8 cellular contexts compared by ENCODE assay signal in the genomic region with DNA sequence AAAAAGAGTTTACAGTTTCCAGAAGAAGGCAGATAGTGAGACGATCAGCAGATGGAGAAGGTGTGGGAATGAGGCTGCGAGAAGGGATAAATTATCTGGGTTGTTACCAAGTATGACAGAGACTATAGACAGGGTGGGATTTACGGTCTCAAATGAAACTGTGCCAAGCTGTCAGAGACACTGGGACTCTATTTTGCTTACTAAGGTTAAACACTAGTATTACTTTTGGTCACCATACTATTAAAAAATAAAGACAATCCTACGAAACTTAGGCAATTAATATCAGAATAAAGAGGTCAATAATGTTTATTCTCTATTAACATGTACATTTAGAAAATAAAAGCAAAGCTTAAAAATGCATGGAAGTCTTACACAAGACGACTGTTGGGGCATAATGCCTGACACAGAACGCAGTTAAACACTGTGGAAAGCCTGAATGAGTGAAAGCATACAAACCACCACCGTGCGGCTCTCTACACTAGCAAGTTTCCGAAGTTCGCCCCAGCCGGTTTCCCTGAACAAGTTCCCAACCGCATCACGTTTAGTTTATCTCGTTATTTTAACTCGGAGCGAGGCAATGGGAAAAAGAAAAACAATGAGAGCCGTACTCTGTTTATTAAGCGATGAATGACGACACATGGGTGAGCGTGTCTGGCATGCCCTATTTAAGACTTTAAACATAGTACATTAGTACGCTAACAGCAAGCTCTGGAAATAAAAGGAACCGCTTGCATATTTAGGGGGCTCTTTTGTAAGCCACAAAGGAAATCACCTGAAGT. TPM values are rescaled to one million over a fixed set of nuclear protein-coding genes. Genes with fewer than 3 reads are reported as not detected.
DNase-seq lines count a peak whose midpoint lies in the region; ATAC-seq and TF ChIP-seq lines count a peak whose summit lies in the region.

No MANE protein-coding gene starts in this region.

- WGBS in heart left ventricle, 4 donors = 14 to 24% (median 20%) methylated on average over 22 of the region's 22 CpGs
- 9% methylated on average over 22 of the region's 22 CpGs for WGBS in urinary bladder

- peak overlapping the region; percentile 63 to 83 (median 71) for H3K4me3 ChIP-seq in Peyer's patch
- H3K4me3 ChIP-seq in heart left ventricle = peak overlapping the region; percentile 47 to 79 (median 75)
- H3K4me3 ChIP-seq in parathyroid adenoma (ENCODE audit: low read depth, low read length) = peak overlapping the region; percentile 79
- peak overlapping the region; percentile 79 for H3K4me3 ChIP-seq in urinary bladder (ENCODE audit: low read depth, low read length)

- peak overlapping the region; percentile 94 to 97 for H3K4me3 Mint-ChIP-seq in CD14-positive monocyte
- H3K4me3 Mint-ChIP-seq in activated naive CD8-positive, alpha-beta T cell treated with anti-CD3 and anti-CD28 coated beads for 36 hours = peak overlapping the region; percentile 89

- peak; percentile 38 for ATAC-seq in GM19043 (IDR thresholded peaks at IDR 0.05; ENCODE audit: low read depth, unreplicated experiment)
- peak; percentile 31 for ATAC-seq in HG03442 (IDR thresholded peaks at IDR 0.05; ENCODE audit: unreplicated experiment)
- peak in 3 of 4 donors; percentile 25 to 52 (median 49) for ATAC-seq in heart left ventricle

- DNase-seq in CD14-positive monocyte (ENCODE audit: low spot score) (no peak), Peyer's patch (peak in 2 of 3 donors; percentile 46 to 60), heart left ventricle (peak in 3 of 5 donors; percentile 32 to 36 (median 33))
- DNase-seq in activated naive CD8-positive, alpha-beta T cell treated with anti-CD3 and anti-CD28 coated beads for 36 hours = peak; percentile 42

- no peaks in the 10 kb centered on the region for H3K9me3 ChIP-seq in Peyer's patch
- H3K9me3 ChIP-seq in heart left ventricle = no peaks in the 10 kb centered on the region
- no peaks in the 10 kb centered on the region for H3K9me3 ChIP-seq in parathyroid adenoma (ENCODE audit: control insufficient read depth, low read length)

- TF ChIP-seq POLR2A in Peyer's patch (IDR thresholded peaks at IDR 0.05) (no peak), heart left ventricle (IDR thresholded peaks at IDR 0.05) (no peak)

- no peaks in the 10 kb centered on the region for H3K79me2 ChIP-seq in parathyroid adenoma

- H3K27me3 Mint-ChIP-seq in CD14-positive monocyte (ENCODE audit: low read depth in 3 of 3) = no peaks in the 10 kb centered on the region
- H3K27me3 Mint-ChIP-seq in activated naive CD8-positive, alpha-beta T cell treated with anti-CD3 and anti-CD28 coated beads for 36 hours = no peaks in the 10 kb centered on the region

- intact Hi-C loops in CD14-positive monocyte (cut with micrococcal nuclease) (no loop called here), heart left ventricle (cut with DNase I) (no loop called here)

- peak overlapping the region; percentile 86 for H3K4me2 ChIP-seq in parathyroid adenoma (ENCODE audit: low read length)

- no peak overlapping the region for H3K9ac ChIP-seq in parathyroid adenoma

- H2AFZ ChIP-seq in parathyroid adenoma = peak overlapping the region; percentile 99

- no peaks in the 10 kb centered on the region for H3K36me3 ChIP-seq in Peyer's patch
- peaks cover 0 to 22% (median 14%) of the 10 kb centered on the region in 9 donors for H3K36me3 ChIP-seq in heart left ventricle
- no peaks in the 10 kb centered on the region for H3K36me3 ChIP-seq in parathyroid adenoma (ENCODE audit: control insufficient read depth, insufficient read depth, low read length)
- peaks cover 7% of the 10 kb centered on the region for H3K36me3 ChIP-seq in urinary bladder (ENCODE audit: insufficient read depth)

- H3K9me3 Mint-ChIP-seq in CD14-positive monocyte = peaks cover 0 to 6% (median 4%) of the 10 kb centered on the region in 7 donors
- peaks cover 1% of the 10 kb centered on the region for H3K9me3 Mint-ChIP-seq in activated naive CD8-positive, alpha-beta T cell treated with anti-CD3 and anti-CD28 coated beads for 36 hours

- H3K27ac Mint-ChIP-seq in CD14-positive monocyte = peak overlapping the region in 1 of 7 donors; percentile 38
- H3K27ac Mint-ChIP-seq in activated naive CD8-positive, alpha-beta T cell treated with anti-CD3 and anti-CD28 coated beads for 36 hours = peak overlapping the region; percentile 83

- H3K27ac ChIP-seq in Peyer's patch = peak overlapping the region; percentile 68 to 85 (median 82)
- H3K27ac ChIP-seq in heart left ventricle = peak overlapping the region in 11 of 12 donors; percentile 62 to 92 (median 76)
- peak overlapping the region; percentile 63 for H3K27ac ChIP-seq in parathyroid adenoma
- peak overlapping the region; percentile 61 for H3K27ac ChIP-seq in urinary bladder (ENCODE audit: low read depth)

- H3K27me3 ChIP-seq in Peyer's patch (no peaks in the 10 kb centered on the region), heart left ventricle (no peaks in the 10 kb centered on the region), parathyroid adenoma (ENCODE audit: control insufficient read depth, insufficient read depth, low read length) (no peaks in the 10 kb centered on the region)

- TF ChIP-seq CTCF in CD14-positive monocyte (IDR thresholded peaks at IDR 0.05) = no peak
- TF ChIP-seq CTCF in Peyer's patch (IDR thresholded peaks at IDR 0.05) = peak in 1 of 6 experiments; percentile 18
- TF ChIP-seq CTCF in heart left ventricle (IDR thresholded peaks at IDR 0.05) = peak in 2 of 12 donors; percentile 1 to 4
- no peak for TF ChIP-seq CTCF in parathyroid adenoma (IDR thresholded peaks at IDR 0.05)

- H3K4me1 Mint-ChIP-seq in CD14-positive monocyte = peaks cover 15% of the 10 kb centered on the region
- H3K4me1 Mint-ChIP-seq in activated naive CD8-positive, alpha-beta T cell treated with anti-CD3 and anti-CD28 coated beads for 36 hours = peaks cover 8% of the 10 kb centered on the region

- peaks cover 2 to 14% of the 10 kb centered on the region in 2 donors for H3K36me3 Mint-ChIP-seq in CD14-positive monocyte
- H3K36me3 Mint-ChIP-seq in activated naive CD8-positive, alpha-beta T cell treated with anti-CD3 and anti-CD28 coated beads for 36 hours = peaks cover 18% of the 10 kb centered on the region

- H3K4me1 ChIP-seq in Peyer's patch (no peaks in the 10 kb centered on the region), heart left ventricle (peaks cover 0 to 10% (median 2%) of the 10 kb centered on the region in 12 donors), parathyroid adenoma (peaks cover 12% of the 10 kb centered on the region), urinary bladder (ENCODE audit: insufficient read depth) (no peaks in the 10 kb centered on the region)

RNA-seq across cellular contexts. Expression of gene CC2D2B, which starts 0.9 kb away (rescaled TPM):
- polyA plus RNA-seq in CD14-positive monocyte (under 1 TPM in 1 of 2 donors, not detected in 1; 0.08 TPM), heart left ventricle (under 1 TPM; 0.15 to 0.42 TPM), urinary bladder (0.75 TPM)
- total RNA-seq in Peyer's patch (10 to 100 TPM in 1 of 4 donors, 1 to 10 TPM in 3; 1.1 to 30.5 (median 2.0) TPM), heart left ventricle (1 to 10 TPM in 2 of 9 donors, under 1 TPM in 7; 0.48 to 1.5 (median 0.69) TPM), urinary bladder (13.1 TPM)
- total RNA-seq in activated naive CD8-positive, alpha-beta T cell treated with anti-CD3 and anti-CD28 coated beads for 36 hours = not detected
